Comparison of ENCODE assay signal across 8 cellular contexts in the genomic region with DNA sequence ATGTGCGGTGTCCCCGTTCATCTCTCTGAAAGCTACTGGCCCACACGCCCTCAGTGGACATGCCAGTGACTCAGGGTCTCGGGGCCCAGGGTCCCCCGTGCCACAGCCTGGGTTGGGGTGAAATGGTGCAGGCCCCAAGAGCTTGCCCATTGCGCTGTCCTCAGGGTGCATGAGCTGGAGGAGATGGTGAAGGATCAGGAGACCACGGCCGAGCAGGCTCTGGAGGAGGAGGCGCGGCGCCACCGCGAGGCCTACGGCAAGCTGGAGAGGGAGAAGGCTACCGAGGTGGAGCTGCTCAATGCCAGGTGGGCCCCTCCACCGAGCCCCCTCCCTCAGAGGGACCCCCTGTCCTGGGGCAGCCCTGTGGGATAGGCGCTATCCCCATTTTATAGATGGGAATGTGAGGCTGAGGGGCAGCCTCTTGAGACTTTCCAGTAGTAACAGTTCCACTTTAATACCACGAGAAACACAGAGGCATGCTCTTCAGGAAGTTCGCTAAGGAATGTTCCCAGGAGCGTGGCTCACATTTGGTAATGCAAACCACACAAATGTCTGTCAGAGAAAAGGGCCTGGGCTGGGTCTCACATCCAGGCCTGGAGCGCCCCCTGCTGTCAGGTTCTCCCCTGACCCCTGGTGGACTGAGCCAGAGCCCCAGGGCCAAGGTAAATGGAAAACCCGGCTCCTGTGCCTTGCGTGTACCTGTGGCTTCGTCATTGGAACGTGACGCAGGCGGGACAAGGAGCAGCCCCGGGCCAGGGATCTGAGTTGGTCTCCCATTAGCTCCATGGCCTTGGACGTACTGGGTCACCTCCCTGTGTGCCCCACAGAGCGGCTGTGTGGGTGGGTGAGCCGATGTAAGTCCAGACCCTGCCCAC.
DNase-seq lines count a peak whose midpoint lies in the region; ATAC-seq and TF ChIP-seq lines count a peak whose summit lies in the region.

No MANE protein-coding gene starts in this region.

- no peak overlapping the region for H3K14ac ChIP-seq in mesenchymal stem cell (ENCODE audit: low read length in 2 of 2)

- no peak overlapping the region for H3K4ac ChIP-seq in mesenchymal stem cell (ENCODE audit: low read depth in 1 of 2, low read length in 2 of 2)

- peaks cover 14% of the 10 kb centered on the region for H3K36me3 ChIP-seq in HAP-1 (replicated peaks)
- no peaks in the 10 kb centered on the region for H3K36me3 ChIP-seq in mesenchymal stem cell (ENCODE audit: control insufficient read depth in 1 of 2, insufficient read depth in 2 of 2, low read depth in 1 of 2, low read length in 2 of 2)

- no peak overlapping the region for H2BK5ac ChIP-seq in mesenchymal stem cell (ENCODE audit: low read depth, low read length, poor library complexity, severe bottlenecking)

- H3K27me3 ChIP-seq in HAP-1 (ENCODE audit: low read depth) = no peaks in the 10 kb centered on the region
- H3K27me3 ChIP-seq in mesenchymal stem cell (ENCODE audit: control insufficient read depth in 1 of 2, insufficient read depth in 1 of 2, low read length in 2 of 2) = peaks cover 4 to 25% of the 10 kb centered on the region in 2 experiments

- peak; percentile 97 for TF ChIP-seq CTCF in CD14-positive monocyte (IDR thresholded peaks at IDR 0.05)

- peak overlapping the region in 2 of 7 donors; percentile 56 to 63 for H3K27ac Mint-ChIP-seq in CD14-positive monocyte

- H2BK120ac ChIP-seq in mesenchymal stem cell (ENCODE audit: low read depth, low read length) = no peak overlapping the region

- H3K4me3 Mint-ChIP-seq in CD14-positive monocyte = no peak overlapping the region

- no peak overlapping the region for H2BK15ac ChIP-seq in mesenchymal stem cell (ENCODE audit: low read depth, poor library complexity, severe bottlenecking)

- peak overlapping the region in 1 of 2 experiments; percentile 14 for H3K18ac ChIP-seq in mesenchymal stem cell (ENCODE audit: low read depth in 1 of 2, low read length in 2 of 2)

- H3K4me3 ChIP-seq in HAP-1 (no peak overlapping the region), mesenchymal stem cell (ENCODE audit: insufficient read depth in 1 of 2, low read depth in 1 of 2, low read length in 2 of 2) (no peak overlapping the region)

- H3K79me1 ChIP-seq in mesenchymal stem cell (replicated peaks; ENCODE audit: low read length, poor library complexity, severe bottlenecking) = no peaks in the 10 kb centered on the region

- H3K36me3 Mint-ChIP-seq in CD14-positive monocyte = peaks cover 50 to 62% of the 10 kb centered on the region in 2 donors

- peaks cover 0 to 14% (median 9%) of the 10 kb centered on the region in 7 donors for H3K9me3 Mint-ChIP-seq in CD14-positive monocyte

- no peak overlapping the region for H4K8ac ChIP-seq in mesenchymal stem cell (ENCODE audit: low read length)

- H4K91ac ChIP-seq in mesenchymal stem cell (ENCODE audit: low read length) = no peak overlapping the region

- H3K4me2 ChIP-seq in mesenchymal stem cell (ENCODE audit: low read length, poor library complexity, severe bottlenecking) = no peak overlapping the region

- H3K4me1 ChIP-seq in HAP-1 = no peaks in the 10 kb centered on the region
- peaks cover 5% of the 10 kb centered on the region for H3K4me1 ChIP-seq in mesenchymal stem cell (ENCODE audit: control insufficient read depth, insufficient read depth, low read depth, low read length)

- WGBS in mesenchymal stem cell = 74% methylated on average over 31 of the region's 31 CpGs

- in situ Hi-C loops in HAP-1 (cut with MboI; ENCODE audit: low sequenced_read_pairs) = loop anchor here (25.0 kb wide), 1 partner anchor 613 kb away; a partner anchor contains a TSS

- H3K9ac ChIP-seq in mesenchymal stem cell (ENCODE audit: low read length) = no peak overlapping the region

- peaks cover 3% of the 10 kb centered on the region for H3K4me1 Mint-ChIP-seq in CD14-positive monocyte

- no peak overlapping the region for H3K23ac ChIP-seq in mesenchymal stem cell (ENCODE audit: low read length in 2 of 2)

- H3K27ac ChIP-seq in mesenchymal stem cell (ENCODE audit: low read length, poor library complexity, severe bottlenecking) = no peak overlapping the region

- intact Hi-C loops in CD14-positive monocyte (cut with micrococcal nuclease) = loop anchor here (1.0 to 2.0 kb wide), 3 partner anchors 88 to 318 kb away; no protein-coding TSS in a partner anchor

- H3K27me3 Mint-ChIP-seq in CD14-positive monocyte (ENCODE audit: low read depth in 3 of 3) = peaks cover 1 to 3% (median 1%) of the 10 kb centered on the region in 3 donors

- peak; percentile 83 for DNase-seq in CD14-positive monocyte (ENCODE audit: low spot score)
- peak; percentile 73 to 95 for DNase-seq in HAP-1 (ENCODE audit: low spot score in 2 of 2)
- peak; percentile 40 for DNase-seq in NOMO-1 treated with DMSO at 0.1 percent for 48 hours (lab: John Stamatoyannopoulos, UW; ENCODE audit: unreplicated experiment)
- DNase-seq in activated CD8-positive, alpha-beta memory T cell treated with anti-CD3 and anti-CD28 coated beads for 1 hour (ENCODE audit: extremely low read depth in 1 of 2, low read depth in 1 of 2) = peak; percentile 73 to 91
- peak; percentile 81 for DNase-seq in effector CD8-positive, alpha-beta T cell (lab: John Stamatoyannopoulos, UW)
- peak; percentile 86 for DNase-seq in mesenchymal stem cell
- DNase-seq in stimulated activated CD8-positive, alpha-beta memory T cell treated with anti-CD3 and anti-CD28 coated beads, Interleukin-15, amount 100 ng/mL, for 24 hours (ENCODE audit: low read depth) = peak; percentile 97

- H3K9me3 ChIP-seq in HAP-1 (no peaks in the 10 kb centered on the region), mesenchymal stem cell (ENCODE audit: control insufficient read depth, low read length) (no peaks in the 10 kb centered on the region)

- no peak overlapping the region for H2AK5ac ChIP-seq in mesenchymal stem cell (ENCODE audit: low read length, severe bottlenecking)

- H2AFZ ChIP-seq in mesenchymal stem cell (ENCODE audit: low read depth, low read length) = no peak overlapping the region

- ATAC-seq in GM19328 (IDR thresholded peaks at IDR 0.05; ENCODE audit: unreplicated experiment) = no peak

- no peak overlapping the region for H2BK12ac ChIP-seq in mesenchymal stem cell (ENCODE audit: low read length in 2 of 2)

Comparison
In these comparisons a context has a peak if more than half of its experiments do, and no peak if none do; other contexts are left out.
1. DNase-seq: peak in every context shown above with its lines; median percentile 97 in stimulated activated CD8-positive, alpha-beta memory T cell treated with anti-CD3 and anti-CD28 coated beads, Interleukin-15, amount 100 ng/mL, for 24 hours; 86 in mesenchymal stem cell; 84 in HAP-1; 83 in CD14-positive monocyte; 82 in activated CD8-positive, alpha-beta memory T cell treated with anti-CD3 and anti-CD28 coated beads for 1 hour; 81 in effector CD8-positive, alpha-beta T cell; 40 in NOMO-1 treated with DMSO at 0.1 percent for 48 hours.